Comparison of ENCODE assay signal across 8 cellular contexts in genomic region chr6:82589509-82590206, GRCh38.
DNase-seq lines count a peak whose midpoint lies in the region; ATAC-seq and TF ChIP-seq lines count a peak whose summit lies in the region.

No MANE protein-coding gene starts in this region.

- no peaks in the 10 kb centered on the region for H3K9me3 Mint-ChIP-seq in activated CD4-positive, alpha-beta T cell treated with anti-CD3 and anti-CD28 coated beads for 36 hours (ENCODE audit: low read depth)
- H3K9me3 Mint-ChIP-seq in activated CD4-positive, alpha-beta T cell treated with anti-CD3 and anti-CD28 coated beads, Interleukin-2, amount 10 ng/mL, durations not matched to agents 7 days and 5 days, result no peaks in the 10 kb centered on the region

- peak; percentile 50 for TF ChIP-seq CTCF in HFF-Myc (IDR thresholded peaks at IDR 0.05; ENCODE audit: low read depth, low read length, missing control alignments)
- TF ChIP-seq CTCF in cardiac fibroblast (IDR thresholded peaks at IDR 0.05; ENCODE audit: low read depth, low read length), result no peak

- peak; percentile 33 for ATAC-seq in activated CD4-positive, alpha-beta T cell treated with anti-CD3 and anti-CD28 coated beads for 36 hours

- H3K4me3 ChIP-seq in HFF-Myc (replicated peaks; ENCODE audit: low read depth, low read length) (no peak overlapping the region), cardiac fibroblast (replicated peaks in 1 of 2; ENCODE audit: low read depth in 2 of 2, low read length in 2 of 2) (no peak overlapping the region)

- no peak overlapping the region for H3K27ac Mint-ChIP-seq in activated CD4-positive, alpha-beta T cell treated with anti-CD3 and anti-CD28 coated beads for 36 hours
- H3K27ac Mint-ChIP-seq in activated CD4-positive, alpha-beta T cell treated with anti-CD3 and anti-CD28 coated beads, Interleukin-2, amount 10 ng/mL, durations not matched to agents 7 days and 5 days, result no peak overlapping the region

- peak; percentile 9 for DNase-seq in activated CD4-positive, alpha-beta T cell treated with anti-CD3 and anti-CD28 coated beads for 36 hours
- no peak for DNase-seq in activated CD4-positive, alpha-beta T cell treated with anti-CD3 and anti-CD28 coated beads, Interleukin-2, amount 10 ng/mL, durations not matched to agents 7 days and 5 days
- DNase-seq in HFF-Myc (ENCODE audit: extremely low read depth, low read depth) (peak; percentile 80), NCI-H146 treated with DMSO at 0.1 percent for 48 hours (lab: John Stamatoyannopoulos, UW; ENCODE audit: unreplicated experiment) (peak; percentile 53), cardiac fibroblast (ENCODE audit: low read depth in 2 of 2) (peak; percentile 47 to 88), smooth muscle cell of the brain vasculature (ENCODE audit: low read depth, low spot score) (peak; percentile 80)
- no peak for DNase-seq in activated CD8-positive, alpha-beta memory T cell treated with anti-CD3 and anti-CD28 coated beads for 24 hours
- no peak for DNase-seq in activated naive CD4-positive, alpha-beta T cell (lab: John Stamatoyannopoulos, UW)

- POLR2A ChIA-PET in activated CD4-positive, alpha-beta T cell treated with anti-CD3 and anti-CD28 coated beads for 36 hours (lab: Charles Lee), result no interaction called here
- POLR2A ChIA-PET in activated CD4-positive, alpha-beta T cell treated with anti-CD3 and anti-CD28 coated beads, Interleukin-2, amount 10 ng/mL, durations not matched to agents 7 days and 5 days (lab: Charles Lee), result no interaction called here

- H3K4me3 Mint-ChIP-seq in activated CD4-positive, alpha-beta T cell treated with anti-CD3 and anti-CD28 coated beads for 36 hours, result no peak overlapping the region
- no peak overlapping the region for H3K4me3 Mint-ChIP-seq in activated CD4-positive, alpha-beta T cell treated with anti-CD3 and anti-CD28 coated beads, Interleukin-2, amount 10 ng/mL, durations not matched to agents 7 days and 5 days

- intact Hi-C loops in activated CD4-positive, alpha-beta T cell treated with anti-CD3 and anti-CD28 coated beads for 36 hours (cut with DNase I, micrococcal nuclease), result loop anchor here in 1 of 2 experiments (1.0 kb wide), 1 partner anchor 319 kb away; no protein-coding TSS in a partner anchor

- H3K27me3 Mint-ChIP-seq in activated CD4-positive, alpha-beta T cell treated with anti-CD3 and anti-CD28 coated beads for 36 hours, result peaks cover 2% of the 10 kb centered on the region
- no peaks in the 10 kb centered on the region for H3K27me3 Mint-ChIP-seq in activated CD4-positive, alpha-beta T cell treated with anti-CD3 and anti-CD28 coated beads, Interleukin-2, amount 10 ng/mL, durations not matched to agents 7 days and 5 days

- CTCF ChIA-PET in activated CD4-positive, alpha-beta T cell treated with anti-CD3 and anti-CD28 coated beads for 36 hours (lab: Charles Lee), result no interaction called here
- CTCF ChIA-PET in activated CD4-positive, alpha-beta T cell treated with anti-CD3 and anti-CD28 coated beads, Interleukin-2, amount 10 ng/mL, durations not matched to agents 7 days and 5 days (lab: Charles Lee), result no interaction called here

- H3K36me3 Mint-ChIP-seq in activated CD4-positive, alpha-beta T cell treated with anti-CD3 and anti-CD28 coated beads for 36 hours (ENCODE audit: low read depth), result no peaks in the 10 kb centered on the region
- H3K36me3 Mint-ChIP-seq in activated CD4-positive, alpha-beta T cell treated with anti-CD3 and anti-CD28 coated beads, Interleukin-2, amount 10 ng/mL, durations not matched to agents 7 days and 5 days (ENCODE audit: low read depth), result no peaks in the 10 kb centered on the region

- H3K4me1 Mint-ChIP-seq in activated CD4-positive, alpha-beta T cell treated with anti-CD3 and anti-CD28 coated beads for 36 hours, result no peaks in the 10 kb centered on the region
- H3K4me1 Mint-ChIP-seq in activated CD4-positive, alpha-beta T cell treated with anti-CD3 and anti-CD28 coated beads, Interleukin-2, amount 10 ng/mL, durations not matched to agents 7 days and 5 days, result no peaks in the 10 kb centered on the region

Comparison
In these comparisons a context has a peak if more than half of its experiments do, and no peak if none do; other contexts are left out.
1. DNase-seq: peak in activated CD4-positive, alpha-beta T cell treated with anti-CD3 and anti-CD28 coated beads for 36 hours (single experiment), HFF-Myc (single experiment), NCI-H146 treated with DMSO at 0.1 percent for 48 hours (single experiment), cardiac fibroblast (2 of 2) and smooth muscle cell of the brain vasculature (single experiment); none in activated CD4-positive, alpha-beta T cell treated with anti-CD3 and anti-CD28 coated beads, Interleukin-2, amount 10 ng/mL, durations not matched to agents 7 days and 5 days (single experiment), activated CD8-positive, alpha-beta memory T cell treated with anti-CD3 and anti-CD28 coated beads for 24 hours (single experiment) and activated naive CD4-positive, alpha-beta T cell (0 of 4).